Comparison of ENCODE assay signal across 8 cellular contexts in the genomic region with DNA sequence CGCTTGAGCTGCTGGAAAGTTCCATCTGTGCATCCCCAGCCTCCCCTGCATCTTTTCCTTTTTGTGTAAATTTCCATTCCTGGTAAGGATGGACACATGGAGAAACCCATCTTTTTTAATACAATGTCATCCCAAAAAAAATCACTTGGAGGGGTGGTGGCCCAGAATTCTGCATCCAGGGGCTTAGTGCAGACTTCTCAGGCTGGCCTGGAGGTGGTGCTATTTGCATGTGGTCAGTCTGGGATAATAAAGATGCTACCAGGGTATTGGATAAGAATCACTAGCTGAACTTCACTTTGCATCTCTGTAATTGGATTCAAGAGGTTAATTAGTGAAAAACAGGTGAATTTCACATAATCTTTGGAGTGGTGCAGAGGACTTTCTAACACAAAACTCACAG. TPM values are rescaled to one million over a fixed set of nuclear protein-coding genes. Genes with fewer than 3 reads are reported as not detected.
DNase-seq lines count a peak whose midpoint lies in the region; ATAC-seq, FAIRE-seq and TF ChIP-seq lines count a peak whose summit lies in the region.

No MANE protein-coding gene starts in this region.

- no peaks in the 10 kb centered on the region for H3K4me1 ChIP-seq in astrocyte (ENCODE audit: insufficient read depth, low read length)
- H3K4me1 ChIP-seq in thoracic aorta (ENCODE audit: control insufficient read depth in 1 of 2, low read depth in 2 of 2) = peaks cover 0 to 9% of the 10 kb centered on the region in 2 donors

- H3K4me2 ChIP-seq in astrocyte (ENCODE audit: low read length) = no peak overlapping the region

- no peak overlapping the region for H3K4me3 Mint-ChIP-seq in astrocyte (ENCODE audit: unreplicated experiment)

- H3K9ac ChIP-seq in astrocyte (ENCODE audit: low read length) = no peak overlapping the region

- no peaks in the 10 kb centered on the region for H3K36me3 ChIP-seq in astrocyte (ENCODE audit: insufficient read depth, low read length)
- H3K36me3 ChIP-seq in thoracic aorta = no peaks in the 10 kb centered on the region

- H3K9me3 ChIP-seq in astrocyte (ENCODE audit: insufficient read depth, low read depth, low read length) = no peaks in the 10 kb centered on the region
- no peaks in the 10 kb centered on the region for H3K9me3 ChIP-seq in thoracic aorta

- H3K9me3 Mint-ChIP-seq in astrocyte (ENCODE audit: unreplicated experiment) = peaks cover 7% of the 10 kb centered on the region

- TF ChIP-seq CTCF in GM13977 (IDR thresholded peaks at IDR 0.05; ENCODE audit: extremely low read depth, insufficient read depth, missing control alignments) = peak; percentile 66
- peak; percentile 78 for TF ChIP-seq CTCF in astrocyte (IDR thresholded peaks at IDR 0.05; ENCODE audit: insufficient read depth, low read depth, low read length)
- peak; percentile 43 for TF ChIP-seq CTCF in thoracic aorta (IDR thresholded peaks at IDR 0.05)

- H3K27ac Mint-ChIP-seq in astrocyte (ENCODE audit: unreplicated experiment) = no peak overlapping the region

- no peak overlapping the region for H3K27ac ChIP-seq in astrocyte (ENCODE audit: low read depth, low read length)
- no peak overlapping the region for H3K27ac ChIP-seq in thoracic aorta

- peaks cover 10% of the 10 kb centered on the region for H4K20me1 ChIP-seq in astrocyte (ENCODE audit: insufficient read depth, low read length)

- no peak for FAIRE-seq in astrocyte (lab: Jason Lieb, UNC)

- in situ Hi-C loops in GM13977 (cut with MboI; ENCODE audit: low pct_unique_long_range_greater_than_20kb, low sequenced_read_pairs, unreplicated experiment) = no loop called here

- H3K27me3 ChIP-seq in astrocyte (ENCODE audit: insufficient read depth, low read length) (no peaks in the 10 kb centered on the region), thoracic aorta (replicated peaks; ENCODE audit: insufficient read depth) (no peaks in the 10 kb centered on the region)

- DNase-seq in C1 segment of cervical spinal cord (lab: John Stamatoyannopoulos, UW) = peak in 8 of 14 donors; percentile 2 to 23 (median 15)
- peak; percentile 50 for DNase-seq in GM13977 (ENCODE audit: low spot score)
- DNase-seq in NOMO-1 (lab: John Stamatoyannopoulos, UW; ENCODE audit: unreplicated experiment in 2 of 2) = peak; percentile 55 to 65
- peak; percentile 32 for DNase-seq in astrocyte (ENCODE audit: low read depth)
- DNase-seq in left lobe of liver (ENCODE audit: low spot score) = no peak
- DNase-seq in thoracic aorta (ENCODE audit: low spot score) = no peak
- DNase-seq in NCI-H1048 (lab: John Stamatoyannopoulos, UW) = no peak

- peaks cover 4% of the 10 kb centered on the region for H3K36me3 Mint-ChIP-seq in astrocyte (ENCODE audit: low read depth, unreplicated experiment)

- ATAC-seq in left lobe of liver = peak; percentile 50
- ATAC-seq in thoracic aorta (ENCODE audit: insufficient number of reproducible peaks, low FRiP score, low read depth) = no peak
- no peak for ATAC-seq in HG03108 (IDR thresholded peaks at IDR 0.05; ENCODE audit: unreplicated experiment)

- peaks cover 9% of the 10 kb centered on the region for H3K4me1 Mint-ChIP-seq in astrocyte (ENCODE audit: low read depth, unreplicated experiment)

- peaks cover 18% of the 10 kb centered on the region for H3K79me2 ChIP-seq in astrocyte (ENCODE audit: insufficient read depth, low read length)

- no peaks in the 10 kb centered on the region for H3K27me3 Mint-ChIP-seq in astrocyte (ENCODE audit: low read depth, unreplicated experiment)

- H2AFZ ChIP-seq in astrocyte (ENCODE audit: low read depth, low read length) = no peak overlapping the region

- H3K4me3 ChIP-seq in astrocyte (ENCODE audit: insufficient read depth, low read depth, low read length) (no peak overlapping the region), thoracic aorta (no peak overlapping the region)

RNA-seq across cellular contexts. Expression of gene ZSCAN2, which starts 1.8 kb away (rescaled TPM):
- 13.5 and 16.2 TPM in 2 replicates for total RNA-seq in astrocyte
- total RNA-seq in left lobe of liver = 8.9 TPM
- total RNA-seq in thoracic aorta = 1 to 10 TPM; 2.8 to 4.6 TPM

RNA-seq across cellular contexts. Expression of gene WDR73, which starts 55.1 kb away (rescaled TPM):
- total RNA-seq in astrocyte (22.1 and 23.9 TPM in 2 replicates), left lobe of liver (9.5 TPM), thoracic aorta (10 to 100 TPM; 30.7 to 34.3 TPM)

RNA-seq across cellular contexts. Expression of gene NMB, which starts 59.0 kb away (rescaled TPM):
- total RNA-seq in astrocyte = 6.1 and 6.4 TPM in 2 replicates
- 0.58 TPM for total RNA-seq in left lobe of liver
- total RNA-seq in thoracic aorta = 1 to 10 TPM; 2.9 to 8.0 TPM

Comparison
In these comparisons a context has a peak if more than half of its experiments do, and no peak if none do; other contexts are left out.
1. DNase-seq: peak in C1 segment of cervical spinal cord (8 of 14), GM13977 (single experiment), NOMO-1 (2 of 2) and astrocyte (single experiment); none in left lobe of liver (single experiment), thoracic aorta (single experiment) and NCI-H1048 (single experiment).
2. Peak in every context shown above with its lines, with median percentiles within 50 percentile points of each other: CTCF ChIP-seq.